ENCODE assay signal across 8 cellular contexts in genomic region chr10:21495686-21496284, GRCh38. TPM values are rescaled to one million over a fixed set of nuclear protein-coding genes. Genes with fewer than 3 reads are reported as not detected.
DNase-seq lines count a peak whose midpoint lies in the region; TF ChIP-seq lines count a peak whose summit lies in the region.

No MANE protein-coding gene starts in this region.

- DNase-seq in GM10248 (ENCODE audit: extremely low spot score) (peak; percentile 94), GOT3 (lab: John Stamatoyannopoulos, UW) (peak; percentile 63), SW 1271 (lab: John Stamatoyannopoulos, UW) (peak; percentile 5 to 67), amniotic epithelial cell (ENCODE audit: low read depth) (peak; percentile 86), left ventricle myocardium inferior (peak; percentile 85), prostate gland (ENCODE audit: low spot score) (peak; percentile 73)

- peaks cover 39% of the 10 kb centered on the region for H3K4me1 ChIP-seq in left ventricle myocardium inferior
- H3K4me1 ChIP-seq in prostate gland (replicated peaks), result no peaks in the 10 kb centered on the region
- no peaks in the 10 kb centered on the region for H3K4me1 ChIP-seq in urinary bladder (ENCODE audit: insufficient read depth)

- peak overlapping the region; percentile 88 for H3K4me3 ChIP-seq in left ventricle myocardium inferior
- peak overlapping the region; percentile 64 to 65 for H3K4me3 ChIP-seq in prostate gland
- H3K4me3 ChIP-seq in urinary bladder (ENCODE audit: low read depth, low read length), result peak overlapping the region; percentile 73

- TF ChIP-seq POLR2A in prostate gland (IDR thresholded peaks at IDR 0.05), result no peak

- POLR2A ChIA-PET in GM10248 (lab: Yijun Ruan, JAX), result no interaction called here

- H3K36me3 ChIP-seq in left ventricle myocardium inferior (no peaks in the 10 kb centered on the region), prostate gland (no peaks in the 10 kb centered on the region), urinary bladder (ENCODE audit: insufficient read depth) (no peaks in the 10 kb centered on the region)

- H3K27ac ChIP-seq in left ventricle myocardium inferior (replicated peaks) (peak overlapping the region; percentile 85), prostate gland (peak overlapping the region; percentile 48 to 52), urinary bladder (ENCODE audit: low read depth) (no peak overlapping the region)

- H3K9me3 ChIP-seq in left ventricle myocardium inferior (replicated peaks) (no peaks in the 10 kb centered on the region), prostate gland (no peaks in the 10 kb centered on the region)

- CTCF ChIA-PET in GM10248 (lab: Yijun Ruan, JAX), result interaction anchor here (0.7 to 4.1 kb wide), 34 partner anchors 9 to 1450 kb away, joined by 3 to 51 read pairs (median 4); partner anchors contain the start of genes DNAJC1 and SKIDA1

- under 1% methylated on average over 26 of the region's 59 CpGs for WGBS in prostate gland
- under 1% methylated on average over 59 of the region's 59 CpGs for WGBS in urinary bladder

- no peaks in the 10 kb centered on the region for H3K27me3 ChIP-seq in left ventricle myocardium inferior (ENCODE audit: low read depth)
- H3K27me3 ChIP-seq in prostate gland (replicated peaks; ENCODE audit: insufficient read depth), result no peaks in the 10 kb centered on the region

- TF ChIP-seq CTCF in GM10248 (IDR thresholded peaks at IDR 0.05; ENCODE audit: control extremely low read depth, extremely low read depth, low read depth, missing control alignments) (peak; percentile 95), LNCAP (IDR thresholded peaks at IDR 0.05) (peak; percentile 91), left ventricle myocardium inferior (IDR thresholded peaks at IDR 0.05; ENCODE audit: borderline replicate concordance) (peak; percentile 99), prostate gland (IDR thresholded peaks at IDR 0.05) (peak; percentile 96 to 98 (median 98))

- intact Hi-C loops in left ventricle myocardium inferior (cut with micrococcal nuclease), result loop anchor here (10.0 kb wide), 1 partner anchor 221 kb away; no protein-coding TSS in a partner anchor
- intact Hi-C loops in prostate gland (cut with DNase I), result loop anchor here (2.0 to 10.0 kb wide), 5 partner anchors 218 to 1492 kb away; no protein-coding TSS in a partner anchor

RNA-seq across cellular contexts. Expression of gene SKIDA1, which starts 29.7 kb away (rescaled TPM):
- 2.7 TPM for total RNA-seq in left ventricle myocardium inferior
- 1 to 10 TPM; 1.5 to 4.3 TPM for total RNA-seq in prostate gland
- 5.0 TPM for total RNA-seq in urinary bladder
- polyA plus RNA-seq in urinary bladder, result 0.61 TPM

RNA-seq across cellular contexts. Expression of gene MLLT10, which starts 38.2 kb away (rescaled TPM):
- total RNA-seq in left ventricle myocardium inferior (18.7 TPM), prostate gland (10 to 100 TPM; 31.2 to 68.3 TPM), urinary bladder (109 TPM)
- polyA plus RNA-seq in urinary bladder, result 36.6 TPM

Comparison
In these comparisons a context has a peak if more than half of its experiments do, and no peak if none do; other contexts are left out.
1. DNase-seq: peak in every context shown above with its lines; median percentile 94 in GM10248; 86 in amniotic epithelial cell; 85 in left ventricle myocardium inferior; 73 in prostate gland; 63 in GOT3; 36 in SW 1271.